In the genomic region with DNA sequence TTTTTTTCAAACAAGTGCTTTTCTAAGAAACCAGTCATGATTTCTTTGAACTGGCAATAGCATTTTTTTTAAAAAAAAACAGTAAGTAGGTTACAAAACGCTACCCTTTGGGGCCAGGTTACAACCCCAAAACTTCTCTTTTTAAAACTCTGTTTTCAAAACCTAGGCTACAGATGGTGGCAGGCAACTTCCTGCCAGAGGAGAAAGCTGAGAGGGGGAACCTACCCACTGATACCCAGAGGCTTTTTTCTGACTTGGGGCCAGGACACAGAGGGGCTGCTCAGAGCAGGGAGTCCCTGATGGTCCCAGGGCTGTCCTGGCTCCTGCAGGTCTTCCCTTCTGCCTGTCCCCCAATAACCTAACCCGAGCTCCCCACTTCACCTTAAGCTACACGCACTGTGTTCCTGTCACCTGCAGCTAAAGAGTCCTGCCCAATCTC, we compare ENCODE assay signal across 1 cellular context.
TF ChIP-seq lines count a peak whose summit lies in the region.

No MANE protein-coding gene starts in this region.

TF ChIP-seq in K562, 482 proteins besides CTCF, POLR2A, EP300 and RAD21:
- no peak for TF ChIP-seq NEUROD1 (IDR thresholded peaks at IDR 0.05; ENCODE audit: borderline replicate concordance, low read depth, low read length, partially characterized antibody)
- no peak for TF ChIP-seq TAF7 (tag; IDR thresholded peaks at IDR 0.05)
- no peak for TF ChIP-seq ZNF507 (tag; conservative IDR thresholded peaks at IDR 0.05)
- TF ChIP-seq STAT5A (IDR thresholded peaks at IDR 0.05; ENCODE audit: borderline replicate concordance, low read length): 0 out of 2 replicates have a peak, but pooled peaks have one; percentile 24
- peak; percentile 22; the same call in 1 of the 2 replicates for TF ChIP-seq ZNF384 (IDR thresholded peaks at IDR 0.05; ENCODE audit: low read depth, low read length)
